20 cellular contexts compared by ENCODE assay signal in genomic region chr17:77742579-77742978, GRCh38.
"Had no signal": no experiment of that assay in that cellular context is flagged by ENCODE, and none has a peak within 500 bp of the region (broad histone marks: within the 10 kb centered on the region; RNA-seq: fewer than 3 reads in every experiment).

No MANE protein-coding gene starts in this region.

- H3K9ac ChIP-seq: parathyroid adenoma had no signal

- H3K4me1 ChIP-seq: left lung, parathyroid adenoma, psoas muscle had no signal

- ATAC-seq: activated CD4-positive, alpha-beta T cell treated with anti-CD3 and anti-CD28 coated beads for 36 hours; activated CD8-positive, alpha-beta memory T cell treated with anti-CD3 and anti-CD28 coated beads, Interleukin-2, amount 10 ng/mL, durations not matched to agents 7 days and 5 days; activated CD8-positive, alpha-beta T cell treated with anti-CD3 and anti-CD28 coated beads, Interleukin-2, amount 10 ng/mL, durations not matched to agents 7 days and 5 days; heart right ventricle; left lung; naive thymus-derived CD4-positive, alpha-beta T cell; psoas muscle; stimulated activated naive CD8-positive, alpha-beta T cell treated with anti-CD3 and anti-CD28 coated beads, Interleukin-15, Interleukin-2, amounts not matched to agents 100 U/mL and 50 U/mL, for 24 hours had no signal

- H3K9me3 ChIP-seq: esophagus squamous epithelium, psoas muscle, right atrium auricular region, thoracic aorta had no signal

- DNase-seq: activated CD4-positive, alpha-beta T cell treated with anti-CD3 and anti-CD28 coated beads for 36 hours; activated CD4-positive, CD25-positive, alpha-beta regulatory T cell; activated CD8-positive, alpha-beta memory T cell treated with anti-CD3 and anti-CD28 coated beads, Interleukin-2, amount 10 ng/mL, durations not matched to agents 7 days and 5 days; activated CD8-positive, alpha-beta T cell treated with anti-CD3 and anti-CD28 coated beads, Interleukin-2, amount 10 ng/mL, durations not matched to agents 7 days and 5 days; activated T-cell treated with anti-CD3 and anti-CD28 coated beads, Interleukin-2, amount 50 U/mL, for 48 hours; anterior cingulate cortex; effector CD4-positive, alpha-beta T cell; esophagus squamous epithelium; foreskin melanocyte; heart right ventricle; naive thymus-derived CD4-positive, alpha-beta T cell; occipital lobe; psoas muscle; stimulated activated naive CD8-positive, alpha-beta T cell treated with anti-CD3 and anti-CD28 coated beads, Interleukin-15, Interleukin-2, amounts not matched to agents 100 U/mL and 50 U/mL, for 24 hours; T-helper 1 cell had no signal

- H3K27ac ChIP-seq: epithelial cell of prostate, esophagus squamous epithelium, heart right ventricle, left lung, parathyroid adenoma, psoas muscle, right atrium auricular region, thoracic aorta had no signal

- H3K27me3 ChIP-seq: heart right ventricle, right atrium auricular region had no signal

- H3K36me3 ChIP-seq: esophagus squamous epithelium, heart right ventricle, left lung, right atrium auricular region, thoracic aorta had no signal

- H3K4me3 ChIP-seq: esophagus squamous epithelium, heart right ventricle, left lung, psoas muscle, right atrium auricular region, thoracic aorta had no signal
